ENCODE assay signal across 9 cellular contexts in genomic region chr1:225999912-226000337, GRCh38. TPM values are rescaled to one million over a fixed set of nuclear protein-coding genes. Genes with fewer than 3 reads are reported as not detected.
DNase-seq lines count a peak whose midpoint lies in the region; ATAC-seq and TF ChIP-seq lines count a peak whose summit lies in the region.
"Had no signal": no experiment of that assay in that cellular context is flagged by ENCODE, and none has a peak within 500 bp of the region (broad histone marks: within the 10 kb centered on the region; RNA-seq: fewer than 3 reads in every experiment).

No MANE protein-coding gene starts in this region.

- POLR2A ChIA-PET in A673 (lab: Charles Lee; ENCODE audit: low non-redundant PET): interaction anchor here (0.7 to 1.2 kb wide), 2 partner anchors 63 to 471 kb away, joined by 3 to 14 read pairs; partner anchors contain the start of gene H3-3A

- H3K79me2 ChIP-seq in OCI-LY3 (ENCODE audit: low read length): peaks cover 43% of the 10 kb centered on the region

- H3K9me3 ChIP-seq in A673 (ENCODE audit: low read depth, low read length, poor library complexity, severe bottlenecking) (no peaks in the 10 kb centered on the region), OCI-LY3 (ENCODE audit: insufficient read depth, low read length) (no peaks in the 10 kb centered on the region), colonic mucosa (no peaks in the 10 kb centered on the region), muscle layer of duodenum (ENCODE audit: control insufficient read depth in 1 of 2, low read length in 2 of 2) (no peaks in the 10 kb centered on the region)

- no peak for TF ChIP-seq CTCF in A673 (conservative IDR thresholded peaks at IDR 0.05; ENCODE audit: low read depth, low read length)
- no peak for TF ChIP-seq CTCF in OCI-LY3 (IDR thresholded peaks at IDR 0.05; ENCODE audit: low read depth, low read length)
- TF ChIP-seq CTCF in colonic mucosa (IDR thresholded peaks at IDR 0.05): no peak
- TF ChIP-seq CTCF in omental fat pad (IDR thresholded peaks at IDR 0.05): no peak

- H2AFZ ChIP-seq in OCI-LY3 (ENCODE audit: low read depth, low read length): no peak overlapping the region

- H3K4me1 ChIP-seq in A673 (ENCODE audit: insufficient read depth, low read length, poor library complexity, severe bottlenecking) (peaks cover 41% of the 10 kb centered on the region), OCI-LY3 (ENCODE audit: low read length) (peaks cover 46% of the 10 kb centered on the region), colonic mucosa (no peaks in the 10 kb centered on the region), muscle layer of duodenum (ENCODE audit: control insufficient read depth in 1 of 2, insufficient read depth in 2 of 2, low read length in 2 of 2) (peaks cover 11 to 24% of the 10 kb centered on the region in 2 donors)

- H3K36me3 ChIP-seq in A673 (ENCODE audit: insufficient read depth, low read length, poor library complexity, severe bottlenecking) (peaks cover 4% of the 10 kb centered on the region), OCI-LY3 (replicated peaks; ENCODE audit: low read depth, low read length) (peaks cover 7% of the 10 kb centered on the region), colonic mucosa (no peaks in the 10 kb centered on the region), muscle layer of duodenum (ENCODE audit: control insufficient read depth in 1 of 2, insufficient read depth in 2 of 2, low read length in 2 of 2) (peaks cover 0 to 2% of the 10 kb centered on the region in 2 donors)

- DNase-seq in A673 (ENCODE audit: low spot score): peak; percentile 39
- DNase-seq in colonic mucosa: no peak
- no peak for DNase-seq in middle frontal gyrus (ENCODE audit: extremely low spot score, low spot score)
- no peak for DNase-seq in omental fat pad (ENCODE audit: low spot score)

- H3K27me3 ChIP-seq in A673 (replicated peaks; ENCODE audit: insufficient read depth, low read depth, low read length, poor library complexity) (no peaks in the 10 kb centered on the region), OCI-LY3 (ENCODE audit: low read depth, low read length) (no peaks in the 10 kb centered on the region), colonic mucosa (no peaks in the 10 kb centered on the region), muscle layer of duodenum (ENCODE audit: low read depth, low read length) (no peaks in the 10 kb centered on the region)

- H3K9ac ChIP-seq in OCI-LY3 (ENCODE audit: low read length) (peak overlapping the region; percentile 91), colonic mucosa (ENCODE audit: low read depth in 2 of 2, low read length in 2 of 2) (peak overlapping the region; percentile 68 to 96)

- H3K4me3 ChIP-seq in A673 (ENCODE audit: low read depth, low read length, poor library complexity, severe bottlenecking) (peak overlapping the region; percentile 92), OCI-LY3 (ENCODE audit: low read length) (peak overlapping the region; percentile 76), colonic mucosa (peak overlapping the region; percentile 29), muscle layer of duodenum (ENCODE audit: low read depth in 1 of 2, low read length in 2 of 2) (peak overlapping the region; percentile 63 to 96)

- BruUV-seq in A673 (replicated peaks; lab: Mats Ljungman, UMichigan): TSS peak; percentile 99

- intact Hi-C loops in A673 (cut with micrococcal nuclease; ENCODE audit: unreplicated experiment): loop anchor here (1.0 to 5.0 kb wide), 2 partner anchors 62 to 122 kb away; partner anchors contain the start of gene H3-3A
- intact Hi-C loops in colonic mucosa (cut with DNase I): loop anchor here (5.0 kb wide), 1 partner anchor 62 kb away; the partner anchor contains the start of gene H3-3A

- 0 out of 2 replicates have a peak, but pooled peaks cover 8% of the 10 kb centered on the region for H4K20me1 ChIP-seq in OCI-LY3 (ENCODE audit: insufficient read depth, low read length)

- CTCF ChIA-PET in A673 (lab: Charles Lee): interaction anchor here (0.7 to 1.7 kb wide), 3 partner anchors 11 to 65 kb away, joined by 3 to 7 read pairs (median 6); no protein-coding TSS in a partner anchor

- H3K4me2 ChIP-seq in OCI-LY3 (ENCODE audit: low read length): peak overlapping the region; percentile 86

- ATAC-seq in GM18499 (IDR thresholded peaks at IDR 0.05; ENCODE audit: insufficient read depth, unreplicated experiment) (peak; percentile 18), HG02884 (IDR thresholded peaks at IDR 0.05; ENCODE audit: unreplicated experiment) (peak; percentile 9), omental fat pad (ENCODE audit: low FRiP score) (no peak)

- H3K27ac ChIP-seq in A673 (ENCODE audit: low read depth, low read length, poor library complexity, severe bottlenecking) (peak overlapping the region; percentile 87), OCI-LY3 (ENCODE audit: low read length) (peak overlapping the region; percentile 93), colonic mucosa (peak overlapping the region; percentile 92), muscle layer of duodenum (ENCODE audit: low read length) (peak overlapping the region; percentile 98)

RNA-seq across cellular contexts. Expression of gene SDE2, which starts 0.8 kb away (rescaled TPM):
- total RNA-seq in A673 (2021) (26.7 and 27.7 TPM in 2 replicates), colonic mucosa (10 to 100 TPM; 12.9 to 19.8 TPM), omental fat pad (10 to 100 TPM; 18.0 to 42.3 (median 21.5) TPM)

RNA-seq across cellular contexts. Expression of gene LEFTY2, which starts 58.9 kb away (rescaled TPM):
- total RNA-seq in A673 (2021): not detected in 2 replicates
- total RNA-seq in colonic mucosa: under 1 TPM; 0.12 to 0.53 TPM
- total RNA-seq in omental fat pad: 1 to 10 TPM in 1 of 4 donors, under 1 TPM in 2, not detected in 1; 0.36 to 4.5 (median 0.63) TPM
- total RNA-seq: HT1080 had no signal

Comparison
In these comparisons a context has a peak if more than half of its experiments do, and no peak if none do; other contexts are left out.
1. H3K4me3 ChIP-seq: peak in every context shown above with its lines; median percentile 92 in A673; 80 in muscle layer of duodenum; 76 in OCI-LY3; 29 in colonic mucosa.